ENCODE assay signal across 15 cellular contexts in the genomic region with DNA sequence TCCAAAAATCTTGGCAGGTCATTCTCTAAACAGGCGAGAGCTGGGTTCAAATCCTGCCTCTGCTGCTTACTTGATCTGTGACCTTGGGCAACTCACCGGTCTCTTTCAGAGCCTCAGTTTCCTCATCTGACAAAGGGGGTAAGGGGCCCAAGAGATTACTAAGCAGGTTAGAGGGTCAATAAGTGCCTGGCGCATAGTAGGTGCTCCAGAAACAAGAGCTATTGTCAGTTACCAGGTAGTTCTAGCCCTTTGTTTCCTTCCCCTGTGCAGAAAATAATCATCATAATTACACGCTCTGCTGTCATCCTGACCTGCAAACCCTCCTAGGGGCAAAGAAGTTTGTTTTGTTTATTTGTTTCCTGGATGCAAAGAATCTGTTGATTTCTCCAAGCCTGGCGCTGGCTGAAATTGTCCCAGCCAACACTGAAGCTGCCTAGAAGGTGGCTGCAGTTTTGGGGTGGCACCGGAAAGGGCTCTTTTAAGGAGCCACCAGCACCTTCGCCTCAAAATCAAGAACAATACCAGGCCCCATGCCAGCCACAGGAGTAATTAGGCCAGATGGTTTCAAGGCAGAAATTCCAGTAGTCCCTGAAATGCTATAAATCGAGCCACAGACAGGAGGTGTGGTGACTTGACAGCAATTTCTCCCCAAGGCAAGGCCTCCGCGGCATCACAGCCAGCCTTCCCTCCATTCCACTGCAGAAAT. TPM values are rescaled to one million over a fixed set of nuclear protein-coding genes. Genes with fewer than 3 reads are reported as not detected.
DNase-seq lines count a peak whose midpoint lies in the region; ATAC-seq, FAIRE-seq and TF ChIP-seq lines count a peak whose summit lies in the region.
"Had no signal": no experiment of that assay in that cellular context is flagged by ENCODE, and none has a peak within 500 bp of the region (broad histone marks: within the 10 kb centered on the region; RNA-seq: fewer than 3 reads in every experiment).

No MANE protein-coding gene starts in this region.

- no peaks in the 10 kb centered on the region for H3K36me3 ChIP-seq in K562 (ENCODE audit: control insufficient read depth, insufficient read depth, low read length)
- H3K36me3 ChIP-seq in thoracic aorta, result no peaks in the 10 kb centered on the region
- no peaks in the 10 kb centered on the region for H3K36me3 ChIP-seq in upper lobe of right lung

- peak overlapping the region in 1 of 2 donors; percentile 8 for H3K27ac Mint-ChIP-seq in effector memory CD8-positive, alpha-beta T cell
- H3K27ac Mint-ChIP-seq: activated naive CD4-positive, alpha-beta T cell treated with anti-CD3 and anti-CD28 coated beads, Interleukin-2, amount 10 ng/mL, durations not matched to agents 7 days and 5 days; GM23338 had no signal

- intact Hi-C loops in K562 (cut with micrococcal nuclease) (no loop called here), upper lobe of right lung (cut with DNase I) (no loop called here)

- no peaks in the 10 kb centered on the region for H4K20me1 ChIP-seq in K562 (replicated peaks; ENCODE audit: control insufficient read depth, insufficient read depth, low read length)

- H3K27me3 Mint-ChIP-seq in effector memory CD8-positive, alpha-beta T cell, result no peaks in the 10 kb centered on the region

- BruUV-seq in K562 (replicated peaks; lab: Mats Ljungman, UMichigan), result no TSS peak

- 57% methylated on average over 9 of the region's 10 CpGs for WGBS in K562 (ENCODE audit: insufficient coverage, low coverage, missing lambda C conversion rate)

- 0 out of 5 replicates have a peak, but pooled peaks cover 0 to 8% of the 10 kb centered on the region in 2 experiments for H3K27me3 ChIP-seq in K562 (ENCODE audit: control insufficient read depth in 2 of 2, insufficient read depth in 2 of 2, low read length in 2 of 2)
- no peaks in the 10 kb centered on the region for H3K27me3 ChIP-seq in thoracic aorta (replicated peaks; ENCODE audit: insufficient read depth)
- no peaks in the 10 kb centered on the region for H3K27me3 ChIP-seq in upper lobe of right lung

- no peaks in the 10 kb centered on the region for H3K36me3 Mint-ChIP-seq in effector memory CD8-positive, alpha-beta T cell (ENCODE audit: insufficient read depth)
- H3K36me3 Mint-ChIP-seq: activated naive CD4-positive, alpha-beta T cell treated with anti-CD3 and anti-CD28 coated beads, Interleukin-2, amount 10 ng/mL, durations not matched to agents 7 days and 5 days had no signal

- ATAC-seq in K562 (no peak), thoracic aorta (ENCODE audit: insufficient number of reproducible peaks, low FRiP score, low read depth) (no peak), upper lobe of right lung (no peak), HG02840 (IDR thresholded peaks at IDR 0.05; ENCODE audit: low FRiP score, unreplicated experiment) (no peak)
- ATAC-seq in effector memory CD8-positive, alpha-beta T cell (replicated peaks), result no peak
- ATAC-seq: GM23338, left lobe of liver had no signal

- no peak overlapping the region for H3K4me3 Mint-ChIP-seq in effector memory CD8-positive, alpha-beta T cell
- H3K4me3 Mint-ChIP-seq: activated naive CD4-positive, alpha-beta T cell treated with anti-CD3 and anti-CD28 coated beads, Interleukin-2, amount 10 ng/mL, durations not matched to agents 7 days and 5 days; GM23338 had no signal

- DNase-seq in M059J (ENCODE audit: low read depth), result peak; percentile 91
- DNase-seq in K562 (ENCODE audit: extremely low read depth in 1 of 4, low spot score in 3 of 4), result no peak
- peak; percentile 73 for DNase-seq in islet precursor cell
- DNase-seq in thoracic aorta (ENCODE audit: low spot score), result no peak
- no peak for DNase-seq in upper lobe of right lung
- DNase-seq in effector memory CD8-positive, alpha-beta T cell, result no peak
- no peak for DNase-seq in NCI-H1092 (lab: John Stamatoyannopoulos, UW)
- DNase-seq: activated CD4-positive, alpha-beta T cell treated with anti-CD3 and anti-CD28 coated beads for 4 hours; activated naive CD4-positive, alpha-beta T cell treated with anti-CD3 and anti-CD28 coated beads, Interleukin-2, amount 10 ng/mL, durations not matched to agents 7 days and 5 days; DMS79; NCI-H187 treated with DMSO at 0.1 percent for 48 hours had no signal

- H2AFZ ChIP-seq in K562 (ENCODE audit: low read depth, low read length), result peak overlapping the region; percentile 13; the same call in 1 of the 2 replicates
- H2AFZ ChIP-seq: GM23338 had no signal

- H3K4me3 ChIP-seq in K562 (no peak overlapping the region), thoracic aorta (no peak overlapping the region), upper lobe of right lung (no peak overlapping the region)
- H3K4me3 ChIP-seq: GM23338 had no signal

- no peak overlapping the region for H3K4me2 ChIP-seq in K562 (ENCODE audit: insufficient read depth, low read length)
- H3K4me2 ChIP-seq: GM23338 had no signal

- no peak for TF ChIP-seq RAD21 in K562 (CRISPR knock-in tag; conservative IDR thresholded peaks at IDR 0.05 in 1 of 2, IDR thresholded peaks at IDR 0.05 in 1 of 2)

- no peak for TF ChIP-seq EP300 in K562 (IDR thresholded peaks at IDR 0.05; ENCODE audit: low read length)

- no peak for FAIRE-seq in K562 (lab: Jason Lieb, UNC)

- TF ChIP-seq POLR2A in K562 (conservative IDR thresholded peaks at IDR 0.05), result no peak

- in situ Hi-C loops in K562 (cut with MboI), result no loop called here

- peaks cover 12 to 14% of the 10 kb centered on the region in 2 donors for H3K4me1 Mint-ChIP-seq in effector memory CD8-positive, alpha-beta T cell (ENCODE audit: low read depth in 2 of 2)

- CTCF ChIA-PET in K562 (lab: Yijun Ruan, JAX; ENCODE audit: low intra/inter-chr PET ratio), result no interaction called here

- TF ChIP-seq CTCF in K562 (IDR thresholded peaks at IDR 0.05 in 2 of 3, conservative IDR thresholded peaks at IDR 0.05 in 1 of 3; ENCODE audit: insufficient read depth in 2 of 3, low read depth in 1 of 3, low read length in 3 of 3) (no peak), thoracic aorta (IDR thresholded peaks at IDR 0.05) (no peak), upper lobe of right lung (IDR thresholded peaks at IDR 0.05) (no peak)

- no peak overlapping the region for H3K9ac ChIP-seq in K562 (ENCODE audit: insufficient read depth in 1 of 2, low read depth in 2 of 2, low read length in 2 of 2)

- no peaks in the 10 kb centered on the region for H3K79me2 ChIP-seq in K562 (ENCODE audit: control insufficient read depth, insufficient read depth, low read length)

- POLR2A ChIA-PET in K562 (lab: Yijun Ruan, JAX), result interaction anchor here (1.5 kb wide), 1 partner anchor 11 kb away, joined by 4 read pairs; no protein-coding TSS in a partner anchor

- no peaks in the 10 kb centered on the region for H3K9me3 Mint-ChIP-seq in effector memory CD8-positive, alpha-beta T cell
- H3K9me3 Mint-ChIP-seq: activated naive CD4-positive, alpha-beta T cell treated with anti-CD3 and anti-CD28 coated beads, Interleukin-2, amount 10 ng/mL, durations not matched to agents 7 days and 5 days; GM23338 had no signal

- H3K9me3 ChIP-seq in K562 (replicated peaks; ENCODE audit: control insufficient read depth, insufficient read depth, low read depth, low read length) (no peaks in the 10 kb centered on the region), thoracic aorta (no peaks in the 10 kb centered on the region), upper lobe of right lung (no peaks in the 10 kb centered on the region)

- no peak overlapping the region for H3K27ac ChIP-seq in K562 (ENCODE audit: extremely low read depth, low read depth, low read length)
- H3K27ac ChIP-seq in thoracic aorta, result peak overlapping the region; percentile 70 to 85
- H3K27ac ChIP-seq in upper lobe of right lung, result no peak overlapping the region
- H3K27ac ChIP-seq: HL-60 had no signal

- H3K4me1 ChIP-seq in K562 (replicated peaks in 1 of 2; ENCODE audit: control insufficient read depth in 2 of 2, insufficient read depth in 2 of 2, low read length in 2 of 2) (peaks cover 15 to 20% of the 10 kb centered on the region in 2 experiments), thoracic aorta (ENCODE audit: control insufficient read depth in 1 of 2, low read depth in 2 of 2) (peaks cover 30 to 54% of the 10 kb centered on the region in 2 donors), upper lobe of right lung (peaks cover 4% of the 10 kb centered on the region)

- no peaks in the 10 kb centered on the region for H3K9me1 ChIP-seq in K562 (ENCODE audit: control insufficient read depth, insufficient read depth, low read length)

RNA-seq across cellular contexts. Expression of a gene that starts 10.2 kb away (rescaled TPM):
- 14.3 and 18.5 TPM in 2 replicates for total RNA-seq in M059J (2014; rRNA removed; shearing (Covaris generic))
- total RNA-seq in K562 (2011; cell fraction: chromatin; rRNA removed; ENCODE audit: low replicate concordance), result 83.2 and 85.7 TPM in 2 replicates
- 15.8 and 19.9 TPM in 2 replicates for total RNA-seq in K562 (2011; cell fraction: nucleolus; rRNA removed)
- 25.1 and 27.5 TPM in 2 replicates for total RNA-seq in K562 (2011; cell fraction: nucleoplasm; rRNA removed)
- total RNA-seq in K562 (2014; rRNA removed) (9.0 and 9.5 TPM in 2 replicates), K562 (2014; rRNA removed; fragmentation: Illumina TruSeq; extraction: Trizol) (16.0 and 18.7 TPM in 2 replicates), K562 (2015; rRNA removed; fragmentation: Illumina TruSeq; extraction: Trizol) (13.0 and 13.6 TPM in 2 replicates), K562 (2021) (14.7 TPM in 2 replicates), thoracic aorta (10 to 100 TPM; 56.9 to 80.8 TPM), upper lobe of right lung (30.9 TPM)
- polyA plus RNA-seq in K562 (2011; rRNA removed) (17.4 and 17.9 TPM in 2 replicates), K562 (2014; fragmentation: Illumina TruSeq; extraction: Trizol) (11.8 and 13.0 TPM in 2 replicates), K562 (2014; fragmentation: Nextera tagmentation; extraction: Ambion mirVana) (1 to 10 TPM; 3.5 to 4.2 TPM), K562 (2014; rRNA removed) (10.1 and 11.9 TPM in 2 replicates)
- 6.1 and 8.0 TPM in 2 replicates for polyA plus RNA-seq in K562 (2011; cell fraction: cytosol; rRNA removed)
- polyA plus RNA-seq in K562 (2011; cell fraction: nucleus; rRNA removed), result 14.6 and 18.0 TPM in 2 replicates
- polyA plus RNA-seq in K562 (2012), result 7.9 and 12.6 TPM in 2 replicates
- 26.5 and 30.1 TPM in 2 replicates for polyA minus RNA-seq in K562 (2011; rRNA and poly(A)+ RNA removed)
- 7.4 and 10.6 TPM in 2 replicates for polyA minus RNA-seq in K562 (2011; cell fraction: cytosol; rRNA and poly(A)+ RNA removed)
- polyA minus RNA-seq in K562 (2011; cell fraction: nucleus; rRNA and poly(A)+ RNA removed), result 15.9 and 24.1 TPM in 2 replicates

RNA-seq across cellular contexts. Expression of a gene that starts 56.4 kb away (rescaled TPM):
- total RNA-seq in M059J (2014; rRNA removed; shearing (Covaris generic)), result 15.4 and 18.9 TPM in 2 replicates
- 9.9 and 18.6 TPM in 2 replicates for total RNA-seq in K562 (2011; cell fraction: chromatin; rRNA removed; ENCODE audit: low replicate concordance)
- 25.1 and 30.5 TPM in 2 replicates for total RNA-seq in K562 (2011; cell fraction: nucleolus; rRNA removed)
- 18.3 and 23.1 TPM in 2 replicates for total RNA-seq in K562 (2011; cell fraction: nucleoplasm; rRNA removed)
- total RNA-seq in K562 (2014; rRNA removed) (31.6 and 38.3 TPM in 2 replicates), K562 (2014; rRNA removed; fragmentation: Illumina TruSeq; extraction: Trizol) (10.0 and 11.2 TPM in 2 replicates), K562 (2015; rRNA removed; fragmentation: Illumina TruSeq; extraction: Trizol) (10.5 and 10.8 TPM in 2 replicates), K562 (2021) (29.4 and 31.1 TPM in 2 replicates), thoracic aorta (10 to 100 TPM; 18.1 to 27.4 TPM), upper lobe of right lung (10.7 TPM)
- polyA plus RNA-seq in K562 (2011; rRNA removed) (21.0 and 25.5 TPM in 2 replicates), K562 (2014; fragmentation: Illumina TruSeq; extraction: Trizol) (10.3 and 15.0 TPM in 2 replicates), K562 (2014; fragmentation: Nextera tagmentation; extraction: Ambion mirVana) (1 to 10 TPM; 3.1 to 3.9 TPM), K562 (2014; rRNA removed) (30.9 and 37.3 TPM in 2 replicates)
- polyA plus RNA-seq in K562 (2011; cell fraction: cytosol; rRNA removed), result 27.6 and 61.0 TPM in 2 replicates
- polyA plus RNA-seq in K562 (2011; cell fraction: nucleus; rRNA removed), result 14.4 and 23.7 TPM in 2 replicates
- 20.7 and 24.2 TPM in 2 replicates for polyA plus RNA-seq in K562 (2012)
- polyA minus RNA-seq in K562 (2011; rRNA and poly(A)+ RNA removed), result 5.4 and 8.9 TPM in 2 replicates
- 9.5 and 11.1 TPM in 2 replicates for polyA minus RNA-seq in K562 (2011; cell fraction: cytosol; rRNA and poly(A)+ RNA removed)
- 10.4 and 14.2 TPM in 2 replicates for polyA minus RNA-seq in K562 (2011; cell fraction: nucleus; rRNA and poly(A)+ RNA removed)

Comparison
In these comparisons a context has a peak if more than half of its experiments do, and no peak if none do; other contexts are left out.
1. DNase-seq: peak in M059J (single experiment) and islet precursor cell (single experiment); none in K562 (0 of 4), thoracic aorta (single experiment), upper lobe of right lung (single experiment), effector memory CD8-positive, alpha-beta T cell (0 of 3) and NCI-H1092 (single experiment).
2. H3K27ac ChIP-seq: peak in thoracic aorta (2 of 2); none in K562 (single experiment) and upper lobe of right lung (single experiment).